8 cellular contexts compared by ENCODE assay signal in the genomic region with DNA sequence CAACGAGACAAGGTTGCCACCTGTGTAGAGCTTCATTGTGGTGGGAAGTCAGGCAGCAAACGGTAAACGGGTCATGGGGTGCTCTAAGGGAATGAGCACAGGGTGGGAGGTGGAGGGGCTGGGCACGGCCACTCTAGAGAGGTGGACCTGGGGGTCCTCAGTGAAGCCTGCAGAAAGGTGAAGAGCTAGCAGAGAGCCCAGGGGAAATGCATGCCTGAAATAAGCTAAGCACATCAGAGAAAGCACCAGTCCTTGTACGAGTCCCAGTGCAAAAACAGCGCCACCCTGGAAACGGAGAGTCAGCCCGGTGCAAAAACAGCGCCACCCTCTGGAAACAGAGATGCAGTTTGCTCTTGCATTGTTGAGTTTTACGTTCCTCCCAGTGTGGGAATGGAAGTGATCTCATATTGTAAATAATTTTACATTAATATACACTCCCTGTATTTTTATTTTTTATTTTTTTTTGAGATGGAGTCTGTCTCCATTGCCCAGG.
DNase-seq lines count a peak whose midpoint lies in the region; ATAC-seq and TF ChIP-seq lines count a peak whose summit lies in the region.

No MANE protein-coding gene starts in this region.

- H3K4me3 Mint-ChIP-seq in H9, result no peak overlapping the region
- no peak overlapping the region for H3K4me3 Mint-ChIP-seq in mesothelial cell of epicardium

- H3K4me1 Mint-ChIP-seq in H9, result peaks cover 33 to 43% of the 10 kb centered on the region in 2 experiments
- H3K4me1 Mint-ChIP-seq in mesothelial cell of epicardium, result no peaks in the 10 kb centered on the region

- no peak overlapping the region for H2BK120ac ChIP-seq in H9 (ENCODE audit: low read depth, low read length, poor library complexity, severe bottlenecking)

- WGBS in H9 (ENCODE audit: extremely low coverage, insufficient read length, low lambda C conversion rate), result no CpG with 5 or more reads among the region's 10 CpGs

- no peak overlapping the region for H3K18ac ChIP-seq in H9 (ENCODE audit: insufficient read length, low read depth, low read length)

- H2BK12ac ChIP-seq in H9 (ENCODE audit: insufficient read length, low read depth, low read length), result no peak overlapping the region

- H2BK15ac ChIP-seq in H9 (ENCODE audit: low read depth, low read length), result no peak overlapping the region

- H3K4me1 ChIP-seq in H9 (ENCODE audit: insufficient read depth, low read length), result no peaks in the 10 kb centered on the region

- TF ChIP-seq CTCF in BJ (IDR thresholded peaks at IDR 0.05; ENCODE audit: insufficient read depth, low read depth, low read length) (peak; percentile 31), H9 (conservative IDR thresholded peaks at IDR 0.05) (peak; percentile 90), RWPE1 (conservative IDR thresholded peaks at IDR 0.05; ENCODE audit: low read depth) (peak; percentile 11; the same call in 1 of the 2 replicates), choroid plexus epithelial cell (conservative IDR thresholded peaks at IDR 0.05; ENCODE audit: low read depth, low read length) (peak; percentile 73), mesothelial cell of epicardium (IDR thresholded peaks at IDR 0.05; ENCODE audit: unreplicated experiment) (peak; percentile 56)

- H3K4ac ChIP-seq in H9 (ENCODE audit: low read depth, low read length), result no peak overlapping the region

- H4K5ac ChIP-seq in H9 (ENCODE audit: insufficient read length, low read depth, low read length), result no peak overlapping the region

- no peak overlapping the region for H3K9ac ChIP-seq in H9 (ENCODE audit: extremely low read depth, insufficient read length, low read length)

- H3K79me1 ChIP-seq in H9 (ENCODE audit: insufficient read depth, low read depth, low read length, poor library complexity, severe bottlenecking), result no peaks in the 10 kb centered on the region

- H3K36me3 ChIP-seq in BJ (ENCODE audit: control insufficient read depth, insufficient read depth, low read length), result no peaks in the 10 kb centered on the region; the same call in none of the 2 replicates

- H2BK5ac ChIP-seq in H9 (ENCODE audit: insufficient read length, low read length), result no peak overlapping the region

- H3K79me2 ChIP-seq in H9 (ENCODE audit: insufficient read depth, low read length), result no peaks in the 10 kb centered on the region

- no peaks in the 10 kb centered on the region for H4K20me1 ChIP-seq in H9 (ENCODE audit: control insufficient read depth, insufficient read depth, insufficient read length)

- H3K27ac ChIP-seq in H9 (ENCODE audit: insufficient read length, low read depth, low read length) (no peak overlapping the region), RWPE1 (no peak overlapping the region)

- H3K23me2 ChIP-seq in H9 (ENCODE audit: insufficient read length, low read depth, low read length, poor library complexity, severe bottlenecking), result no peaks in the 10 kb centered on the region

- H3K27me3 ChIP-seq in BJ (ENCODE audit: control insufficient read depth, insufficient read depth, low read length), result no peaks in the 10 kb centered on the region
- no peaks in the 10 kb centered on the region for H3K27me3 ChIP-seq in H9 (ENCODE audit: insufficient read depth, low read length)

- H3K56ac ChIP-seq in H9 (ENCODE audit: insufficient read length, low read depth, low read length), result no peak overlapping the region

- H3K14ac ChIP-seq in H9 (ENCODE audit: insufficient read depth, low read length), result no peak overlapping the region

- H3K4me3 ChIP-seq in BJ (ENCODE audit: low read depth, low read length) (no peak overlapping the region), choroid plexus epithelial cell (ENCODE audit: low read depth, low read length) (no peak overlapping the region)

- H4K91ac ChIP-seq in H9 (ENCODE audit: insufficient read length, low read depth, low read length), result no peak overlapping the region

- POLR2A ChIA-PET in BJ (lab: Charles Lee) (no interaction called here), RWPE1 (lab: Yijun Ruan, JAX; ENCODE audit: low non-redundant PET) (no interaction called here)

- H2BK20ac ChIP-seq in H9 (ENCODE audit: low read depth, low read length, poor library complexity, severe bottlenecking), result no peak overlapping the region

- no peaks in the 10 kb centered on the region; the same call in 1 of the 2 replicates for H3K27me3 Mint-ChIP-seq in H9 (ENCODE audit: low read depth)
- no peaks in the 10 kb centered on the region for H3K27me3 Mint-ChIP-seq in mesothelial cell of epicardium (ENCODE audit: low read depth)

- no peak overlapping the region for H2AK5ac ChIP-seq in H9 (ENCODE audit: insufficient read length, low read length)

- H3T11ph ChIP-seq in H9 (ENCODE audit: low read length), result no peak overlapping the region

- CTCF ChIA-PET in BJ (lab: Yijun Ruan, JAX) (interaction anchor here (0.7 kb wide), 1 partner anchor 224 kb away, joined by 3 read pairs; no protein-coding TSS in a partner anchor), RWPE1 (lab: Yijun Ruan, JAX) (interaction anchor here (0.9 kb wide), 1 partner anchor 47 kb away, joined by 3 read pairs; no protein-coding TSS in a partner anchor)

- H3K27ac Mint-ChIP-seq in H9 (peak overlapping the region in 1 of 3 experiments; percentile 21; a peak in 1 of 7 replicates), mesothelial cell of epicardium (peak overlapping the region; percentile 59)

- no peaks in the 10 kb centered on the region for H3K9me3 ChIP-seq in H9 (ENCODE audit: control insufficient read depth, low read depth, low read length)

- ATAC-seq in GM18867 (IDR thresholded peaks at IDR 0.05; ENCODE audit: unreplicated experiment), result no peak
- no peak for ATAC-seq in GM21786 (IDR thresholded peaks at IDR 0.05; ENCODE audit: unreplicated experiment)
- ATAC-seq in GM18502 (IDR thresholded peaks at IDR 0.05; ENCODE audit: poor library complexity, unreplicated experiment), result no peak

- H3K36me3 Mint-ChIP-seq in H9 (ENCODE audit: insufficient read depth in 1 of 3, low read depth in 3 of 3) (peaks cover 5 to 13% (median 10%) of the 10 kb centered on the region in 3 experiments; a peak in 6 of 7 replicates), mesothelial cell of epicardium (peaks cover 30% of the 10 kb centered on the region)

- no peak overlapping the region for H2AFZ ChIP-seq in H9 (ENCODE audit: low read length)

- H3K9me3 Mint-ChIP-seq in H9 (no peaks in the 10 kb centered on the region), mesothelial cell of epicardium (peaks cover 4% of the 10 kb centered on the region)

- H4K8ac ChIP-seq in H9 (replicated peaks; ENCODE audit: insufficient read length, low read depth, low read length), result no peak overlapping the region

- DNase-seq in BJ (ENCODE audit: low read depth) (no peak), H9 (peak; percentile 85), RWPE1 (ENCODE audit: low spot score) (no peak), choroid plexus epithelial cell (ENCODE audit: low read depth) (peak; percentile 69), mesothelial cell of epicardium (ENCODE audit: low spot score in 2 of 2, unreplicated experiment in 2 of 2) (peak in 1 of 2 experiments; percentile 16)

- H3K23ac ChIP-seq in H9 (ENCODE audit: insufficient read length, low read depth, low read length), result no peak overlapping the region

- no peak overlapping the region for H3K4me2 ChIP-seq in H9 (ENCODE audit: insufficient read depth, insufficient read length, low read length)

Comparison
In these comparisons a context has a peak if more than half of its experiments do, and no peak if none do; other contexts are left out.
1. DNase-seq: peak in H9 (single experiment) and choroid plexus epithelial cell (single experiment); none in BJ (single experiment) and RWPE1 (single experiment).
2. CTCF ChIP-seq: peak in every context shown above with its lines; median percentile 90 in H9; 73 in choroid plexus epithelial cell; 56 in mesothelial cell of epicardium; 31 in BJ; 11 in RWPE1.